In the genomic region with DNA sequence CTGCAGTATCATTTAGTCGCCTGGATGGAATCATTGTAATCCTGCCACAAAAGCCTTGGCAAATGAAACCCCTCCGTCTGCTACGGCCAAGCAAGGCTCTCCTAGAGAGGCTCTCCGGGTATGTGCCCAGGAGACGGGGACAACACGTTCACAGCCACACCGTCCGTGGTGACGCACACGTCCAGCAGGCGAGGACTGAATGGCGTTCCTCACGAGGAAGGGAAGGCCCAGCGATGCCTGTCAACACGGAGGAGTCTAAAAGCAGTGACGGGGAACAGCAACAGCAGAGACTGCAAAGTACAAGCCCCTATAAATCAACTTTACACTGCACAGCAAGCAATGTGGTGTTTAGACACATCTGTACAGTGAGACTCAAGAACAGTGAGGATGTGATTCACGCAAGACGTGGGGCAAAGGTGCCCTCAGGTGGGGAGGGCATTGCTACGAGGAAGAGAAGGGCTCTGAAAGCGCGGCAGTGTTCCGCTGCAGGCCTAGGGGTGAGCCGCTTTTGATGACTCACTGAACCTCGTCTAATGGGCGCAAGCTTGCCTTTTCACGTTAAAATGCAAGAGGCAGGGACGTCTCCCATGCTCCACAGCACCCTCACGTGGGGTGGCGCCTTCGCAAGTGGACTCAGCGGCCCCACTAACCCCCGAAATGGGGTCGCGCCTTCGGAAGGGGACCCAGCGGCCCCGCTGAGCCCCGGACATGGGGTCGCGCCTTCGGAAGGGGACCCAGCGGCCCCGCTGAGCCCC, we compare ENCODE assay signal across 30 cellular contexts. TPM values are rescaled to one million over a fixed set of nuclear protein-coding genes. Genes with fewer than 3 reads are reported as not detected.
"Had no signal": no experiment of that assay in that cellular context is flagged by ENCODE, and none has a peak within 500 bp of the region (broad histone marks: within the 10 kb centered on the region; RNA-seq: fewer than 3 reads in every experiment).

No MANE protein-coding gene starts in this region.

- ATAC-seq: activated CD4-positive, CD25-positive, alpha-beta regulatory T cell treated with anti-CD3 and anti-CD28 coated beads, Interleukin-2, amount 50 U/mL, for 24 hours; body of pancreas; effector memory CD8-positive, alpha-beta T cell; gastroesophageal sphincter; heart left ventricle; left lung; lower lobe of right lung; natural killer cell; stimulated activated naive CD8-positive, alpha-beta T cell treated with anti-CD3 and anti-CD28 coated beads, Interleukin-15, Interleukin-2, amounts not matched to agents 100 U/mL and 50 U/mL, for 24 hours had no signal

- H3K4me1 ChIP-seq: gastroesophageal sphincter, heart left ventricle, lower lobe of right lung, vagina had no signal

- H3K9me3 ChIP-seq: body of pancreas, gastroesophageal sphincter, heart left ventricle, left lung, lower lobe of right lung, thoracic aorta, vagina had no signal

- H3K27me3 ChIP-seq: body of pancreas, cardiac muscle cell, gastroesophageal sphincter, heart left ventricle, left lung, vagina had no signal

- DNase-seq: activated CD4-positive, alpha-beta T cell treated with anti-CD3 and anti-CD28 coated beads for 48 hours; activated CD4-positive, alpha-beta T cell treated with anti-CD3 and anti-CD28 coated beads, Interleukin-2, amount 50 U/mL, for 48 hours; activated CD8-positive, alpha-beta memory T cell treated with anti-CD3 and anti-CD28 coated beads, Interleukin-2, amount 50 U/mL, for 4 hours; activated T-cell treated with anti-CD3 and anti-CD28 coated beads, Interleukin-2, amount 50 U/mL, for 1 hour; anterior cingulate cortex; body of pancreas; cortex of kidney; effector memory CD8-positive, alpha-beta T cell; heart left ventricle; hypothalamus; kidney glomerular epithelial cell; lower lobe of right lung; mesenchymal stem cell; natural killer cell; stimulated activated CD4-positive, alpha-beta T cell treated with anti-CD3 and anti-CD28 coated beads, Interleukin-15, amount 100 ng/mL, for 24 hours; stimulated activated naive CD8-positive, alpha-beta T cell treated with anti-CD3 and anti-CD28 coated beads, Interleukin-15, Interleukin-2, amounts not matched to agents 100 U/mL and 50 U/mL, for 24 hours; trophoblast cell had no signal

- FAIRE-seq: endothelial cell of umbilical vein, TTC549 had no signal

- H3K27ac ChIP-seq: body of pancreas, cardiac muscle cell, gastroesophageal sphincter, heart left ventricle, left lung, lower lobe of right lung, thoracic aorta, vagina, VCaP had no signal

- H3K4me3 ChIP-seq: body of pancreas, cardiac muscle cell, gastroesophageal sphincter, heart left ventricle, left lung, lower lobe of right lung, smooth muscle cell, thoracic aorta, vagina had no signal

- H3K4me2 ChIP-seq: smooth muscle cell had no signal

RNA-seq across cellular contexts. Expression of a gene that starts 9.2 kb away (rescaled TPM):
- total RNA-seq: cardiac muscle cell, fibroblast of lung, fibroblast of villous mesenchyme, omental fat pad, thoracic aorta had no signal
- polyA plus RNA-seq: fibroblast of lung, smooth muscle cell had no signal
